1 cellular context compared by ENCODE assay signal in the genomic region with DNA sequence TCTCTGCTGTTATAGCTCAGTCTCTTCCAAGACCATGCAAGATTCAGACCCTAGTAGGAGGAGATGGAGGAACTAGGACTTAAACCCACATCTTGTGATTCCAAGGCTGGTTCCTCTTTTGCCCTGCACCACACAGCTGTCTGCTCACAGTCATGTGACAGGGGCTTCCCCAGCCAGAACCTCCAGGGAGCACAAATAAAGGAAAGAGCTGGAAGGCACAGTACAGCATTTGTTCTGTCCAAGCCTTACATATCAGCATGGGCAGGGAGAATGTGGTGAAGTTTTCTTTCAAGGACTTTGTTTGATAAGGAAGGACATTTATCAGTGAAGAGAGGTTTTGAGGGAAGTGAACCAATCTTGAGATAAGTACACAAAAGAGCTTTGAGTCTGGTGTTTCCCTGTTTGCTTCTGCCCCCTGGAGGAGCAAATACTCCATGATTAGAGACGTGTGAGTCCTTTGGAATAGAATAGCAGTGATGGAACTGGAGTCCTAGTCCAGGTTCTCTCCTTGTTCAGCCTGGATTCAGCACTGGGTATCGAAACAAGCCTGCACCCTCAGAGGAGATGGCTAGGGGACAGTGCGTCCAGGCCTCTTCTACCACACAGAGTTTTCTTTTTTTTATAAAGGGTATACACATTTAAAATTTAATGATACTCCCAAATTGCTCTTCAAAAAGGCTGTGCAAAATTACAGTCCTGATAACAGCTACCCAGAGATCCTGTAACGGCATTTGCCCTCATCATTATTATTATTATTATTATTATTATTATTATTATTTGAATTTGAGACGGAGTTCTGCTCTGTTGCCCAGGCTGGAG.
TF ChIP-seq lines count a peak whose summit lies in the region.

No MANE protein-coding gene starts in this region.

TF ChIP-seq in GM23338, 12 proteins besides CTCF, POLR2A, EP300 and RAD21 (continued from another document):
- no peak for TF ChIP-seq CREB1 (CRISPR knock-in tag; IDR thresholded peaks at IDR 0.05; ENCODE audit: low read depth)
- no peak for TF ChIP-seq EZH2phosphoT487 (IDR thresholded peaks at IDR 0.05; ENCODE audit: unreplicated experiment)
- no peak for TF ChIP-seq EZH2 (IDR thresholded peaks at IDR 0.05; ENCODE audit: low read depth, unreplicated experiment)
- no peak for TF ChIP-seq ZNF331 (CRISPR knock-in tag; IDR thresholded peaks at IDR 0.05; ENCODE audit: low read depth)
- no peak for TF ChIP-seq ZNF114 (CRISPR knock-in tag; IDR thresholded peaks at IDR 0.05)
- TF ChIP-seq POLR2AphosphoS5 (IDR thresholded peaks at IDR 0.05; ENCODE audit: low read depth) = no peak
- TF ChIP-seq STAT1 (IDR thresholded peaks at IDR 0.05; ENCODE audit: unreplicated experiment) = no peak
- TF ChIP-seq NANOG (IDR thresholded peaks at IDR 0.05; ENCODE audit: borderline replicate concordance) = no peak
- TF ChIP-seq, protein P1, sequence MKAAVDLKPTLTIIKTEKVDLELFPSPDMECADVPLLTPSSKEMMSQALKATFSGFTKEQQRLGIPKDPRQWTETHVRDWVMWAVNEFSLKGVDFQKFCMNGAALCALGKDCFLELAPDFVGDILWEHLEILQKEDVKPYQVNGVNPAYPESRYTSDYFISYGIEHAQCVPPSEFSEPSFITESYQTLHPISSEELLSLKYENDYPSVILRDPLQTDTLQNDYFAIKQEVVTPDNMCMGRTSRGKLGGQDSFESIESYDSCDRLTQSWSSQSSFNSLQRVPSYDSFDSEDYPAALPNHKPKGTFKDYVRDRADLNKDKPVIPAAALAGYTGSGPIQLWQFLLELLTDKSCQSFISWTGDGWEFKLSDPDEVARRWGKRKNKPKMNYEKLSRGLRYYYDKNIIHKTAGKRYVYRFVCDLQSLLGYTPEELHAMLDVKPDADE (IDR thresholded peaks at IDR 0.05) = no peak
